In genomic region chr6:246349-246748, GRCh38 we compare ENCODE assay signal across 16 cellular contexts.
"Had no signal": no experiment of that assay in that cellular context is flagged by ENCODE, and none has a peak within 500 bp of the region (broad histone marks: within the 10 kb centered on the region; RNA-seq: fewer than 3 reads in every experiment).

No MANE protein-coding gene starts in this region.

- H3K4me3 ChIP-seq: adrenal gland, dorsolateral prefrontal cortex, heart left ventricle, left lung, thyroid gland had no signal

- DNase-seq: activated CD8-positive, alpha-beta memory T cell treated with anti-CD3 and anti-CD28 coated beads for 24 hours; activated CD8-positive, alpha-beta memory T cell treated with anti-CD3 and anti-CD28 coated beads, Interleukin-2, amount 50 U/mL, for 48 hours; activated effector memory CD4-positive, alpha-beta T cell treated with Interleukin-2 at 50 U/mL for 16 hours; activated naive CD4-positive, alpha-beta T cell treated with anti-CD3 and anti-CD28 coated beads, Interleukin-2, amount 50 U/mL, for 16 hours; activated T-cell treated with anti-CD3 and anti-CD28 coated beads, Interleukin-2, amount 50 U/mL, for 48 hours; adrenal gland; dorsolateral prefrontal cortex; heart left ventricle; left lung; posterior cingulate gyrus; stimulated activated naive B cell treated with anti-CD40 and anti-IgM and Interleukin-4, amounts not matched to agents 10 μg/mL and 1 μg/mL and 100 μg/mL, for 72 hours; thyroid gland had no signal

- H3K36me3 Mint-ChIP-seq: mesothelial cell of epicardium; stimulated activated naive B cell treated with anti-CD40 and anti-IgM and Interleukin-4, amounts not matched to agents 10 μg/mL and 1 μg/mL and 100 μg/mL, for 72 hours; WTC11 had no signal

- H3K27me3 Mint-ChIP-seq: stimulated activated naive B cell treated with anti-CD40 and anti-IgM and Interleukin-4, amounts not matched to agents 10 μg/mL and 1 μg/mL and 100 μg/mL, for 72 hours had no signal

- H3K4me1 Mint-ChIP-seq: mesothelial cell of epicardium had no signal

- H3K27me3 ChIP-seq: adrenal gland, dorsolateral prefrontal cortex, left lung, thyroid gland had no signal

- H3K27ac Mint-ChIP-seq: mesothelial cell of epicardium; nephron; stimulated activated naive B cell treated with anti-CD40 and anti-IgM and Interleukin-4, amounts not matched to agents 10 μg/mL and 1 μg/mL and 100 μg/mL, for 72 hours; T-helper 2 cell treated with Interferon-gamma antibody and Interleukin-4, amounts not matched to agents 5 μg/mL and 100 μg/mL, for 36 hours; WTC11 had no signal

- ATAC-seq: heart left ventricle; left lung; stimulated activated naive B cell treated with anti-CD40 and anti-IgM and Interleukin-4, amounts not matched to agents 10 μg/mL and 1 μg/mL and 100 μg/mL, for 72 hours; WTC11 had no signal

- H3K4me3 Mint-ChIP-seq: mesothelial cell of epicardium; nephron; stimulated activated naive B cell treated with anti-CD40 and anti-IgM and Interleukin-4, amounts not matched to agents 10 μg/mL and 1 μg/mL and 100 μg/mL, for 72 hours; T-helper 2 cell treated with Interferon-gamma antibody and Interleukin-4, amounts not matched to agents 5 μg/mL and 100 μg/mL, for 36 hours; WTC11 had no signal

- H3K36me3 ChIP-seq: adrenal gland, heart left ventricle, left lung, thyroid gland had no signal
